In the genomic region with DNA sequence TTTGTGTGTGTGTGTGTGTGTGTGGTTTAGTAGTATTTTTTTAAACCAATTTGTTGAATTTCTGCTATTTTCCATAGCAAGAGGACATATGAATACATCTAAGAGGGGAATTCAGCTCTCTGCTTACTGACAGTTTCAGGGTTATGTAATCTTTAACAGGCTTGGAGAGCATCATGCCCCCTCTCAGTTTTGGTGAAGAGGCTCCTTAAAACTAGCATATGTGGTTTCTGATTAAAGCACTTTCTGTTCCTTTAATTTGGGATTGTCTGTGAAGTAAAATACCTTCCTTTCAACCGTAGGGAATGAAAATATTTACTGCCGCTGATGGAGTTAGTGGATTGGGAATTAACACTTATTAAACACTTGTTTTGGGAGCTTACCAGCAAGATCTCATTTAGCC, we compare ENCODE assay signal across 2 cellular contexts.
TF ChIP-seq lines count a peak whose summit lies in the region.

No MANE protein-coding gene starts in this region.

TF ChIP-seq in SK-N-SH, 30 proteins besides CTCF, POLR2A, EP300 and RAD21 (continued from another document):
- TF ChIP-seq RCOR1 (IDR thresholded peaks at IDR 0.05; ENCODE audit: low read length) (no peak), GABPA (IDR thresholded peaks at IDR 0.05; ENCODE audit: low read depth) (no peak)

TF ChIP-seq in SK-N-SH treated with all-trans-retinoic acid at 6 μM for 48 hours, 23 proteins besides CTCF, POLR2A, EP300 and RAD21 (continued from another document):
- no peak for TF ChIP-seq TSHZ2 (CRISPR knock-in tag; IDR thresholded peaks at IDR 0.05)
- TF ChIP-seq, protein P1, sequence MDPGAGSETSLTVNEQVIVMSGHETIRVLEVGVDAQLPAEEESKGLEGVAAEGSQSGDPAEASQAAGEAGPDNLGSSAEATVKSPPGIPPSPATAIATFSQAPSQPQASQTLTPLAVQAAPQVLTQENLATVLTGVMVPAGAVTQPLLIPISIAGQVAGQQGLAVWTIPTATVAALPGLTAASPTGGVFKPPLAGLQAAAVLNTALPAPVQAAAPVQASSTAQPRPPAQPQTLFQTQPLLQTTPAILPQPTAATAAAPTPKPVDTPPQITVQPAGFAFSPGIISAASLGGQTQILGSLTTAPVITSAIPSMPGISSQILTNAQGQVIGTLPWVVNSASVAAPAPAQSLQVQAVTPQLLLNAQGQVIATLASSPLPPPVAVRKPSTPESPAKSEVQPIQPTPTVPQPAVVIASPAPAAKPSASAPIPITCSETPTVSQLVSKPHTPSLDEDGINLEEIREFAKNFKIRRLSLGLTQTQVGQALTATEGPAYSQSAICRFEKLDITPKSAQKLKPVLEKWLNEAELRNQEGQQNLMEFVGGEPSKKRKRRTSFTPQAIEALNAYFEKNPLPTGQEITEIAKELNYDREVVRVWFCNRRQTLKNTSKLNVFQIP (CRISPR knock-in tag; IDR thresholded peaks at IDR 0.05; ENCODE audit: borderline replicate concordance, low read depth), result no peak
- TF ChIP-seq ZNF565 (CRISPR knock-in tag; conservative IDR thresholded peaks at IDR 0.05; ENCODE audit: low read depth), result no peak
- no peak for TF ChIP-seq BACH2 (CRISPR knock-in tag; IDR thresholded peaks at IDR 0.05; ENCODE audit: borderline replicate concordance)
- TF ChIP-seq ZNF70 (CRISPR knock-in tag; IDR thresholded peaks at IDR 0.05), result no peak
- no peak for TF ChIP-seq CREB5 (CRISPR knock-in tag; IDR thresholded peaks at IDR 0.05; ENCODE audit: low read depth)
- TF ChIP-seq CSRNP3 (CRISPR knock-in tag; IDR thresholded peaks at IDR 0.05), result no peak
- no peak for TF ChIP-seq CSDC2 (CRISPR knock-in tag; IDR thresholded peaks at IDR 0.05)
- no peak for TF ChIP-seq OSR1 (CRISPR knock-in tag; IDR thresholded peaks at IDR 0.05)
- no peak for TF ChIP-seq TOX (CRISPR knock-in tag; IDR thresholded peaks at IDR 0.05; ENCODE audit: borderline replicate concordance)
- TF ChIP-seq ARNTL (CRISPR knock-in tag; IDR thresholded peaks at IDR 0.05; ENCODE audit: borderline replicate concordance, low read depth), result no peak
- no peak for TF ChIP-seq PPARA (CRISPR knock-in tag; IDR thresholded peaks at IDR 0.05; ENCODE audit: borderline replicate concordance)
TF ChIP-seq in SK-N-SH treated with all-trans-retinoic acid at 6 μM for 48 hours: peak in this region for 0.
